8 cellular contexts compared by ENCODE assay signal in genomic region chr13:114064516-114065140, GRCh38.
DNase-seq lines count a peak whose midpoint lies in the region; ATAC-seq lines count a peak whose summit lies in the region.

No MANE protein-coding gene starts in this region.

- peaks cover 67% of the 10 kb centered on the region for H3K4me1 Mint-ChIP-seq in activated T-cell treated with anti-CD3 and anti-CD28 coated beads, Interleukin-2, amount 50 U/mL, for 4 hours (ENCODE audit: low read depth)
- peaks cover 62% of the 10 kb centered on the region for H3K4me1 Mint-ChIP-seq in activated naive CD8-positive, alpha-beta T cell (ENCODE audit: low read depth)

- peak overlapping the region; percentile 96 for H3K27ac Mint-ChIP-seq in activated naive CD8-positive, alpha-beta T cell

- ATAC-seq in activated T-cell treated with anti-CD3 and anti-CD28 coated beads, Interleukin-2, amount 50 U/mL, for 4 hours = no peak
- peak; percentile 6 for ATAC-seq in left ventricle myocardium superior
- peak; percentile 15 for ATAC-seq in sciatic nerve
- ATAC-seq in HG03432 (IDR thresholded peaks at IDR 0.05; ENCODE audit: unreplicated experiment) = no peak

- H3K9me3 Mint-ChIP-seq in activated T-cell treated with anti-CD3 and anti-CD28 coated beads, Interleukin-2, amount 50 U/mL, for 4 hours = no peaks in the 10 kb centered on the region
- no peaks in the 10 kb centered on the region for H3K9me3 Mint-ChIP-seq in activated naive CD8-positive, alpha-beta T cell (ENCODE audit: low read depth)

- H3K36me3 Mint-ChIP-seq in activated T-cell treated with anti-CD3 and anti-CD28 coated beads, Interleukin-2, amount 50 U/mL, for 4 hours (ENCODE audit: insufficient read depth) = peaks cover 4% of the 10 kb centered on the region
- no peaks in the 10 kb centered on the region for H3K36me3 Mint-ChIP-seq in activated naive CD8-positive, alpha-beta T cell

- DNase-seq in activated T-cell treated with anti-CD3 and anti-CD28 coated beads, Interleukin-2, amount 50 U/mL, for 4 hours = no peak
- no peak for DNase-seq in activated T-cell treated with anti-CD3 and anti-CD28 coated beads, Interleukin-2, amount 50 U/mL, for 1 hour
- DNase-seq in left ventricle myocardium superior (peak; percentile 54), sciatic nerve (ENCODE audit: low spot score) (no peak), SIG-M5 treated with dmso at 0.1 percent for 504 hours (lab: John Stamatoyannopoulos, UW; ENCODE audit: unreplicated experiment) (no peak), NCI-H1436 treated with DMSO at 0.1 percent for 48 hours (lab: John Stamatoyannopoulos, UW) (no peak)

- peak overlapping the region; percentile 76 for H3K4me3 Mint-ChIP-seq in activated T-cell treated with anti-CD3 and anti-CD28 coated beads, Interleukin-2, amount 50 U/mL, for 4 hours
- H3K4me3 Mint-ChIP-seq in activated naive CD8-positive, alpha-beta T cell = peak overlapping the region; percentile 84

- intact Hi-C loops in left ventricle myocardium superior (cut with micrococcal nuclease) = no loop called here
- intact Hi-C loops in sciatic nerve (cut with DNase I) = no loop called here

- no peaks in the 10 kb centered on the region for H3K27me3 Mint-ChIP-seq in activated T-cell treated with anti-CD3 and anti-CD28 coated beads, Interleukin-2, amount 50 U/mL, for 4 hours (ENCODE audit: low read depth)
- H3K27me3 Mint-ChIP-seq in activated naive CD8-positive, alpha-beta T cell = no peaks in the 10 kb centered on the region

Comparison
In these comparisons a context has a peak if more than half of its experiments do, and no peak if none do; other contexts are left out.
1. ATAC-seq: peak in left ventricle myocardium superior (single experiment) and sciatic nerve (single experiment); none in activated T-cell treated with anti-CD3 and anti-CD28 coated beads, Interleukin-2, amount 50 U/mL, for 4 hours (0 of 2) and HG03432 (single experiment).